In genomic region chr6:4853782-4854511, GRCh38 we compare ENCODE assay signal across 10 cellular contexts.
A peak's percentile ranks its signal among the peaks of the same experiment; 100 is the strongest.
DNase-seq lines count a peak whose midpoint lies in the region; ATAC-seq lines count a peak whose summit lies in the region.
"Had no signal": no experiment of that assay in that cellular context is flagged by ENCODE, and none has a peak within 500 bp of the region (broad histone marks: within the 10 kb centered on the region; RNA-seq: fewer than 3 reads in every experiment).

No MANE protein-coding gene starts in this region.

- H3K27me3 Mint-ChIP-seq in activated naive CD8-positive, alpha-beta T cell, result no peaks in the 10 kb centered on the region
- H3K27me3 Mint-ChIP-seq in naive B cell, result no peaks in the 10 kb centered on the region

- ATAC-seq in naive B cell (ENCODE audit: low read depth in 2 of 2), result no peak
- ATAC-seq in HG03045 (IDR thresholded peaks at IDR 0.05; ENCODE audit: unreplicated experiment), result no peak
- ATAC-seq: gastrocnemius medialis had no signal

- peaks cover 7% of the 10 kb centered on the region for H3K36me3 Mint-ChIP-seq in activated naive CD8-positive, alpha-beta T cell
- peaks cover 0 to 4% of the 10 kb centered on the region in 2 donors for H3K36me3 Mint-ChIP-seq in naive B cell

- H3K4me3 Mint-ChIP-seq in activated naive CD8-positive, alpha-beta T cell, result no peak overlapping the region
- H3K4me3 Mint-ChIP-seq in naive B cell, result no peak overlapping the region

- peak overlapping the region; percentile 51 for H3K27ac Mint-ChIP-seq in activated naive CD8-positive, alpha-beta T cell
- peak overlapping the region in 4 of 6 donors; percentile 26 to 70 (median 46) for H3K27ac Mint-ChIP-seq in naive B cell

- H3K9me3 Mint-ChIP-seq in activated naive CD8-positive, alpha-beta T cell (ENCODE audit: low read depth), result no peaks in the 10 kb centered on the region
- H3K9me3 Mint-ChIP-seq in naive B cell, result no peaks in the 10 kb centered on the region

- H3K4me1 Mint-ChIP-seq in activated naive CD8-positive, alpha-beta T cell (ENCODE audit: low read depth), result peaks cover 89% of the 10 kb centered on the region
- H3K4me1 Mint-ChIP-seq in naive B cell, result peaks cover 52 to 78% (median 77%) of the 10 kb centered on the region in 3 donors

- DNase-seq in DMS53 treated with DMSO at 0.1 percent for 48 hours (lab: John Stamatoyannopoulos, UW; ENCODE audit: unreplicated experiment), result peak; percentile 33
- peak; percentile 4 for DNase-seq in HK-2 (ENCODE audit: unreplicated experiment)
- no peak for DNase-seq in naive B cell
- no peak for DNase-seq in NCI-H187 treated with DMSO at 0.1 percent for 48 hours (lab: John Stamatoyannopoulos, UW)
- no peak for DNase-seq in NCI-H524 (lab: John Stamatoyannopoulos, UW)
- DNase-seq: EL, gastrocnemius medialis, transverse colon had no signal

Comparison
In these comparisons a context has a peak if more than half of its experiments do, and no peak if none do; other contexts are left out.
1. DNase-seq: peak in DMS53 treated with DMSO at 0.1 percent for 48 hours (single experiment) and HK-2 (single experiment); none in naive B cell (single experiment), NCI-H187 treated with DMSO at 0.1 percent for 48 hours (single experiment) and NCI-H524 (0 of 2).